In genomic region chr3:179451335-179452165, GRCh38 we compare ENCODE assay signal across 1 cellular context.
TF ChIP-seq lines count a peak whose summit lies in the region.

GNB4 (minus strand) TSS chr3:179451470; CDS start chr3:179426200, 25,270 bp downstream.

TF ChIP-seq in K562, 482 proteins besides CTCF, POLR2A, EP300 and RAD21 (continued from another document and continues in another):
- TF ChIP-seq ZNF407 (IDR thresholded peaks at IDR 0.05; ENCODE audit: low read depth) (no peak), RBM15 (IDR thresholded peaks at IDR 0.05; ENCODE audit: insufficient read depth, low read length) (no peak), MECOM (CRISPR knock-in tag; IDR thresholded peaks at IDR 0.05) (peak; percentile 70; the same call in 1 of the 2 replicates), MBD1 (CRISPR knock-in tag; IDR thresholded peaks at IDR 0.05) (no peak), PHF8 (IDR thresholded peaks at IDR 0.05; ENCODE audit: borderline replicate concordance, low read length) (peak; percentile 82; the same call in 1 of the 2 replicates), CHAMP1 (IDR thresholded peaks at IDR 0.05) (no peak), PHF21A (IDR thresholded peaks at IDR 0.05; ENCODE audit: borderline replicate concordance, low read depth) (no peak), ATF7 (IDR thresholded peaks at IDR 0.05) (no peak), KLF10 (CRISPR knock-in tag; IDR thresholded peaks at IDR 0.05) (no peak), KAT7 (CRISPR knock-in tag; IDR thresholded peaks at IDR 0.05; ENCODE audit: borderline replicate concordance) (0 out of 2 replicates have a peak, but pooled peaks have one; percentile 12), ZBTB26 (CRISPR knock-in tag; IDR thresholded peaks at IDR 0.05) (no peak), FIP1L1 (IDR thresholded peaks at IDR 0.05; ENCODE audit: low read depth, low read length, poor library complexity, severe bottlenecking) (peak; percentile 82), ZNF551 (CRISPR knock-in tag; IDR thresholded peaks at IDR 0.05) (no peak), E2F8 (IDR thresholded peaks at IDR 0.05; ENCODE audit: low read depth, partially characterized antibody) (no peak), UBTF (IDR thresholded peaks at IDR 0.05; ENCODE audit: borderline replicate concordance in 1 of 2, low read depth in 2 of 2, low read length in 2 of 2) (peak; percentile 91 to 95), BRF2 (IDR thresholded peaks at IDR 0.05; ENCODE audit: borderline replicate concordance, insufficient read depth, insufficient read length) (no peak), JUN (IDR thresholded peaks at IDR 0.05; ENCODE audit: borderline replicate concordance, low read depth, low read length) (peak; percentile 63; the same call in 1 of the 2 replicates), JUN (CRISPR knock-in tag; IDR thresholded peaks at IDR 0.05; ENCODE audit: borderline replicate concordance) (peak; percentile 52; the same call in 1 of the 2 replicates), TBP (optimal IDR thresholded peaks at IDR 0.05; ENCODE audit: low read depth, low read length) (peak; percentile 43), CXXC5 (CRISPR knock-in tag; IDR thresholded peaks at IDR 0.05) (peak; percentile 99), COPS2 (conservative IDR thresholded peaks at IDR 0.05) (no peak), ARID2 (IDR thresholded peaks at IDR 0.05) (no peak), HMGN3 (IDR thresholded peaks at IDR 0.05; ENCODE audit: borderline replicate concordance, extremely low read depth, insufficient read length, low read depth, low read length) (peak; percentile 39), SMC3 (conservative IDR thresholded peaks at IDR 0.05; ENCODE audit: insufficient read depth, low read depth, low read length) (no peak), SIRT6 (IDR thresholded peaks at IDR 0.05; ENCODE audit: low read depth, low read length) (no peak), ZBTB11 (CRISPR knock-in tag; IDR thresholded peaks at IDR 0.05) (peak in 1 of 3 experiments; percentile 72; a peak in 2 of 6 replicates), ZNF644 (tag; IDR thresholded peaks at IDR 0.05; ENCODE audit: low read depth) (peak; percentile 87), MLX (CRISPR knock-in tag; conservative IDR thresholded peaks at IDR 0.05) (no peak), SOX6 (IDR thresholded peaks at IDR 0.05) (0 out of 2 replicates have a peak, but pooled peaks have one; percentile 16)
